ENCODE assay signal across 31 cellular contexts in the genomic region with DNA sequence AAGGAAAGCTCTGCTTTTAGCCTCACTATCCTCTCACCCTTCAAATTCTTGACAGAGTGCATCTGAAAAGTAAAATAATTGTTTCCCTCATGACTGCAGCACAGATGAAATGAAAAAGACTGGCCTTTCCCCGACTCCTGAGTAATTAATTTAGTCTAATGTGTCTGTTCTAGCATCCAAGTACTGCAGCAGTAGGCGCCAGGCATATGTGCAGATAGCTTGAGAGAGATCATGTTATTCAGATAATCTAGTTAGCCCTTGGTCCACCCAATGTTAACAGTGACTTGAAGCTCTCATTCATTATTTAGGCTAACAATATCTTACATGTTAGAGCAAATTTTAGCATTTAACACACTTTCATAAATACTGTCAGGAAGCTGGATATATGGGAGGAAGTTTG.
"Had no signal": no experiment of that assay in that cellular context is flagged by ENCODE, and none has a peak within 500 bp of the region (broad histone marks: within the 10 kb centered on the region; RNA-seq: fewer than 3 reads in every experiment).

No MANE protein-coding gene starts in this region.

- H3K9me3 ChIP-seq: ovary, right lobe of liver, suprapubic skin, testis, tibial artery, transverse colon, upper lobe of right lung, uterus had no signal

- H3K27me3 ChIP-seq: ovary, right lobe of liver, sigmoid colon, suprapubic skin, testis, tibial artery, transverse colon, upper lobe of right lung, uterus had no signal

- H3K9me3 Mint-ChIP-seq: natural killer cell treated with Interleukin-12 subunit alpha and Interleukin-12 subunit beta and Interleukin-15 and Interleukin-18, amount 100 ng/mL, for 72 hours; neural crest cell; stimulated activated naive CD8-positive, alpha-beta T cell treated with anti-CD3 and anti-CD28 coated beads, Interleukin-15, amount 100 ng/mL, for 72 hours had no signal

- H2AFZ ChIP-seq: parathyroid adenoma had no signal

- H3K36me3 Mint-ChIP-seq: natural killer cell treated with Interleukin-12 subunit alpha and Interleukin-12 subunit beta and Interleukin-15 and Interleukin-18, amount 100 ng/mL, for 72 hours; stimulated activated memory B cell treated with anti-CD40 and anti-IgM and Interleukin-4, amounts not matched to agents 10 μg/mL and 1 μg/mL and 100 μg/mL, for 72 hours; type B pancreatic cell had no signal

- H3K4me1 ChIP-seq: parathyroid adenoma, psoas muscle, right lobe of liver, sigmoid colon, suprapubic skin, testis, tibial artery, transverse colon, upper lobe of right lung, uterus had no signal

- ATAC-seq: naive thymus-derived CD8-positive, alpha-beta T cell; natural killer cell treated with Interleukin-12 subunit alpha and Interleukin-12 subunit beta and Interleukin-15 and Interleukin-18, amount 100 ng/mL, for 72 hours; psoas muscle; right cardiac atrium; right lobe of liver; stimulated activated memory B cell treated with anti-CD40 and anti-IgM and Interleukin-4, amounts not matched to agents 10 μg/mL and 1 μg/mL and 100 μg/mL, for 72 hours; stimulated activated naive CD8-positive, alpha-beta T cell treated with anti-CD3 and anti-CD28 coated beads, Interleukin-15, amount 100 ng/mL, for 72 hours; stimulated activated naive CD8-positive, alpha-beta T cell treated with anti-CD3 and anti-CD28 coated beads, Interleukin-15, Interleukin-2, amounts not matched to agents 100 U/mL and 50 U/mL, for 24 hours; upper lobe of right lung had no signal

- H3K27me3 Mint-ChIP-seq: progenitor cell of endocrine pancreas had no signal

- H3K79me2 ChIP-seq: parathyroid adenoma had no signal

- H3K4me1 Mint-ChIP-seq: naive thymus-derived CD8-positive, alpha-beta T cell; nephron progenitor cell; neural crest cell; stimulated activated memory B cell treated with anti-CD40 and anti-IgM and Interleukin-4, amounts not matched to agents 10 μg/mL and 1 μg/mL and 100 μg/mL, for 72 hours; stimulated activated naive CD8-positive, alpha-beta T cell treated with anti-CD3 and anti-CD28 coated beads, Interleukin-15, amount 100 ng/mL, for 72 hours had no signal

- H3K9ac ChIP-seq: parathyroid adenoma had no signal

- H3K4me3 ChIP-seq: ovary, psoas muscle, right lobe of liver, sigmoid colon, suprapubic skin, testis, tibial artery, transverse colon, upper lobe of right lung, uterus had no signal

- H3K27ac Mint-ChIP-seq: naive thymus-derived CD8-positive, alpha-beta T cell; natural killer cell treated with Interleukin-12 subunit alpha and Interleukin-12 subunit beta and Interleukin-15 and Interleukin-18, amount 100 ng/mL, for 72 hours; nephron progenitor cell; progenitor cell of endocrine pancreas; stimulated activated memory B cell treated with anti-CD40 and anti-IgM and Interleukin-4, amounts not matched to agents 10 μg/mL and 1 μg/mL and 100 μg/mL, for 72 hours; stimulated activated naive CD8-positive, alpha-beta T cell treated with anti-CD3 and anti-CD28 coated beads, Interleukin-15, amount 100 ng/mL, for 72 hours; type B pancreatic cell had no signal

- H3K4me3 Mint-ChIP-seq: naive thymus-derived CD8-positive, alpha-beta T cell; natural killer cell treated with Interleukin-12 subunit alpha and Interleukin-12 subunit beta and Interleukin-15 and Interleukin-18, amount 100 ng/mL, for 72 hours; nephron progenitor cell; neural crest cell; stimulated activated memory B cell treated with anti-CD40 and anti-IgM and Interleukin-4, amounts not matched to agents 10 μg/mL and 1 μg/mL and 100 μg/mL, for 72 hours; stimulated activated naive CD8-positive, alpha-beta T cell treated with anti-CD3 and anti-CD28 coated beads, Interleukin-15, amount 100 ng/mL, for 72 hours; type B pancreatic cell had no signal

- H3K36me3 ChIP-seq: ovary, right lobe of liver, sigmoid colon, suprapubic skin, tibial artery, transverse colon, upper lobe of right lung, uterus had no signal

- H3K27ac ChIP-seq: ovary, parathyroid adenoma, psoas muscle, right lobe of liver, sigmoid colon, suprapubic skin, testis, tibial artery, transverse colon, upper lobe of right lung, uterus had no signal

- DNase-seq: naive thymus-derived CD8-positive, alpha-beta T cell; nephron progenitor cell; occipital lobe; ovary; posterior cingulate gyrus; psoas muscle; right cardiac atrium; right lobe of liver; sigmoid colon; small intestine; stimulated activated CD4-positive, alpha-beta T cell treated with anti-CD3 and anti-CD28 coated beads, Interleukin-15, amount 100 ng/mL, for 24 hours; stimulated activated CD4-positive, alpha-beta T cell treated with anti-CD3 and anti-CD28 coated beads, Interleukin-2, amount 100 ng/mL, for 24 hours; stimulated activated CD4-positive, alpha-beta T cell treated with anti-CD3 and anti-CD28 coated beads, Interleukin-2, amount 100 ng/mL, for 48 hours; stimulated activated CD4-positive, alpha-beta T cell treated with anti-CD3 and anti-CD28 coated beads, Interleukin-4, amount 100 ng/mL, for 4 hours; stimulated activated CD8-positive, alpha-beta memory T cell treated with anti-CD3 and anti-CD28 coated beads, Interleukin-4, amount 100 ng/mL, for 48 hours; stimulated activated naive CD4-positive, alpha-beta T cell; stimulated activated naive CD8-positive, alpha-beta T cell treated with anti-CD3 and anti-CD28 coated beads, Interleukin-15, amount 100 ng/mL, for 72 hours; stimulated activated naive CD8-positive, alpha-beta T cell treated with anti-CD3 and anti-CD28 coated beads, Interleukin-15, Interleukin-2, amounts not matched to agents 100 U/mL and 50 U/mL, for 24 hours; substantia nigra; testis; tibial artery; transverse colon; upper lobe of right lung; uterus had no signal
